ENCODE assay signal across 18 cellular contexts in the genomic region with DNA sequence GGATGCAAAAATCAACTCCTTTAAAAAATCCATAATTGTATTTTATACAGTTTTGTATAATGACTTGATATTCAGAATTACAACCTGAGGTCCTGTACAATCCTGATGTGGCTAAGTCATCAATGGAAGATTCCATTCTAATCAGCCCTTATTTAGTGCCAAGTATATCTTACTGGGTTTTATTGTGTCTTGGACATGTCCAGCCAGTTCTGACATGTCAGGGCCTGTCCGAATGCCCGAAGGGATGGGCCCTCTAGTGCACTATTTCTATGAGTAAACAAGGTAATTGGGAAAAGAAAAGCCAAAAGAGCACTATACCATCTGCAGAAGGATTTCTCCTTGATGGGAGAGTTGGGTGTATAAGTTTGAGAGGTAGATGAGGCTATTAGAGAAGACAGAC.
DNase-seq lines count a peak whose midpoint lies in the region; ATAC-seq and TF ChIP-seq lines count a peak whose summit lies in the region.
"Had no signal": no experiment of that assay in that cellular context is flagged by ENCODE, and none has a peak within 500 bp of the region (broad histone marks: within the 10 kb centered on the region; RNA-seq: fewer than 3 reads in every experiment).

No MANE protein-coding gene starts in this region.

- peaks cover 16% of the 10 kb centered on the region for H3K4me1 Mint-ChIP-seq in type B pancreatic cell (ENCODE audit: unreplicated experiment)
- H3K4me1 Mint-ChIP-seq: B cell had no signal

- H3K4me3 ChIP-seq in MG63 (no peak overlapping the region), SJSA1 (no peak overlapping the region), fibroblast of the aortic adventitia (ENCODE audit: low read depth, low read length) (no peak overlapping the region)
- H3K4me3 ChIP-seq: HAP-1 had no signal

- H3K4me1 ChIP-seq in SJSA1 (replicated peaks), result peaks cover 43% of the 10 kb centered on the region
- H3K4me1 ChIP-seq: HAP-1 had no signal

- H3K27me3 ChIP-seq in MG63 (no peaks in the 10 kb centered on the region), SJSA1 (replicated peaks) (no peaks in the 10 kb centered on the region)

- peaks cover 4% of the 10 kb centered on the region for H3K9me3 Mint-ChIP-seq in type B pancreatic cell

- H3K36me3 Mint-ChIP-seq in type B pancreatic cell, result peaks cover 4% of the 10 kb centered on the region

- peak overlapping the region; percentile 23; the same call in 1 of the 2 replicates for H3K27ac ChIP-seq in SJSA1
- H3K27ac ChIP-seq: KMS-11 had no signal

- DNase-seq in MG63 (peak; percentile 13), SJSA1 (ENCODE audit: low read depth in 1 of 2, low spot score in 2 of 2) (no peak), fibroblast of the aortic adventitia (ENCODE audit: low read depth) (peak; percentile 35), type B pancreatic cell (ENCODE audit: extremely low spot score, unreplicated experiment) (no peak), KBM-7 (no peak), AG20443 (ENCODE audit: low spot score) (no peak)
- DNase-seq: Calu3; CD4-positive, alpha-beta T cell; DMS53; NCI-H1930; NCI-H2171 treated with DMSO at 0.1 percent for 48 hours; Right ventricle myocardium superior had no signal

- in situ Hi-C loops in KBM-7 (cut with MboI; ENCODE audit: low pct_unique_long_range_greater_than_20kb, low sequenced_read_pairs), result no loop called here

- H3K36me3 ChIP-seq in MG63 (no peaks in the 10 kb centered on the region), SJSA1 (no peaks in the 10 kb centered on the region; the same call in 1 of the 2 replicates)
- H3K36me3 ChIP-seq: HAP-1 had no signal

- ATAC-seq in HG03196 (IDR thresholded peaks at IDR 0.05; ENCODE audit: unreplicated experiment), result no peak
- ATAC-seq: Panc1, SK-N-SH treated with all-trans-retinoic acid at 6 μM for 48 hours had no signal

- H3K4me3 Mint-ChIP-seq in type B pancreatic cell, result no peak overlapping the region
- H3K4me3 Mint-ChIP-seq: B cell; CD4-positive, alpha-beta T cell had no signal

- H3K9me3 ChIP-seq in MG63 (peaks cover 6% of the 10 kb centered on the region; the same call in 1 of the 2 replicates), SJSA1 (replicated peaks) (peaks cover 6% of the 10 kb centered on the region; the same call in 1 of the 2 replicates)
- H3K9me3 ChIP-seq: HAP-1 had no signal

- peak overlapping the region; percentile 81 for H3K27ac Mint-ChIP-seq in type B pancreatic cell
- H3K27ac Mint-ChIP-seq: B cell; CD4-positive, alpha-beta T cell had no signal

- TF ChIP-seq CTCF in fibroblast of the aortic adventitia (IDR thresholded peaks at IDR 0.05; ENCODE audit: insufficient read depth, low read length), result no peak
- TF ChIP-seq CTCF in type B pancreatic cell (conservative IDR thresholded peaks at IDR 0.05), result no peak

- no peaks in the 10 kb centered on the region for H3K27me3 Mint-ChIP-seq in type B pancreatic cell
- H3K27me3 Mint-ChIP-seq: B cell; CD4-positive, alpha-beta T cell had no signal

Comparison
In these comparisons a context has a peak if more than half of its experiments do, and no peak if none do; other contexts are left out.
1. DNase-seq: peak in MG63 (single experiment) and fibroblast of the aortic adventitia (single experiment); none in SJSA1 (0 of 2), type B pancreatic cell (single experiment), KBM-7 (single experiment) and AG20443 (single experiment).